In genomic region chr12:49061916-49062315, GRCh38 we compare ENCODE assay signal across 13 cellular contexts. TPM values are rescaled to one million over a fixed set of nuclear protein-coding genes. Genes with fewer than 3 reads are reported as not detected.
DNase-seq lines count a peak whose midpoint lies in the region; ATAC-seq and TF ChIP-seq lines count a peak whose summit lies in the region.
"Not testable (repeated sequence)": the region's sequence is repeated elsewhere in the genome, so short reads cannot be mapped to it uniquely, and the experiment has no call there.
"Had no signal": no experiment of that assay in that cellular context is flagged by ENCODE, and none has a peak within 500 bp of the region (broad histone marks: within the 10 kb centered on the region; RNA-seq: fewer than 3 reads in every experiment).

No MANE protein-coding gene starts in this region.

- H3K4me1 Mint-ChIP-seq in H9: peaks cover 38 to 46% of the 10 kb centered on the region in 2 experiments
- peaks cover 28% of the 10 kb centered on the region for H3K4me1 Mint-ChIP-seq in activated CD4-positive, alpha-beta T cell treated with anti-CD3 and anti-CD28 coated beads, Interleukin-2, amount 10 ng/mL, durations not matched to agents 7 days and 5 days
- H3K4me1 Mint-ChIP-seq in activated naive CD4-positive, alpha-beta T cell treated with anti-CD3 and anti-CD28 coated beads, Interleukin-2, amount 50 U/mL, for 24 hours: peaks cover 36% of the 10 kb centered on the region
- peaks cover 28% of the 10 kb centered on the region for H3K4me1 Mint-ChIP-seq in endodermal cell
- H3K4me1 Mint-ChIP-seq in naive thymus-derived CD8-positive, alpha-beta T cell: peaks cover 28 to 44% (median 40%) of the 10 kb centered on the region in 4 donors
- H3K4me1 Mint-ChIP-seq in stimulated activated effector memory CD8-positive, alpha-beta T cell treated with anti-CD3 and anti-CD28 coated beads, Interleukin-12 subunit alpha, Interleukin-12 subunit beta, amount 100 ng/mL, for 72 hours: peaks cover 39% of the 10 kb centered on the region

- H3K27me3 Mint-ChIP-seq in H9 (ENCODE audit: low read depth); activated CD4-positive, alpha-beta T cell treated with anti-CD3 and anti-CD28 coated beads, Interleukin-2, amount 10 ng/mL, durations not matched to agents 7 days and 5 days; activated naive CD4-positive, alpha-beta T cell treated with anti-CD3 and anti-CD28 coated beads, Interleukin-2, amount 50 U/mL, for 24 hours; endodermal cell (ENCODE audit: insufficient read depth); naive thymus-derived CD8-positive, alpha-beta T cell: not testable (repeated sequence)

- not testable (repeated sequence) for H2AFZ ChIP-seq in ACC112 (ENCODE audit: low read length, unreplicated experiment); H9 (ENCODE audit: low read length); OCI-LY3 (ENCODE audit: low read depth, low read length)

- not testable (repeated sequence) for DNase-seq in H9; activated CD4-positive, alpha-beta T cell treated with anti-CD3 and anti-CD28 coated beads, Interleukin-2, amount 10 ng/mL, durations not matched to agents 7 days and 5 days; endodermal cell; naive thymus-derived CD8-positive, alpha-beta T cell; stimulated activated effector memory CD8-positive, alpha-beta T cell treated with anti-CD3 and anti-CD28 coated beads, Interleukin-12 subunit alpha, Interleukin-12 subunit beta, amount 100 ng/mL, for 72 hours (ENCODE audit: low spot score in 2 of 2)

- not testable (repeated sequence) for H2AK5ac ChIP-seq in H9 (ENCODE audit: insufficient read length, low read length)

- not testable (repeated sequence) for H2BK5ac ChIP-seq in H9 (ENCODE audit: insufficient read length, low read length)

- H3K14ac ChIP-seq in H9 (ENCODE audit: insufficient read depth, low read length): not testable (repeated sequence)

- H2BK20ac ChIP-seq in H9 (ENCODE audit: low read depth, low read length, poor library complexity, severe bottlenecking): not testable (repeated sequence)

- H3K4me1 ChIP-seq in ACC112 (ENCODE audit: control insufficient read depth, insufficient read depth, low read length, unreplicated experiment): peaks cover 21% of the 10 kb centered on the region
- H3K4me1 ChIP-seq in H9 (ENCODE audit: insufficient read depth, low read length); endodermal cell (ENCODE audit: control insufficient read depth, insufficient read depth, low read length): not testable (repeated sequence)
- H3K4me1 ChIP-seq in OCI-LY3 (ENCODE audit: low read length): peaks cover 24% of the 10 kb centered on the region

- peak overlapping the region; percentile 89; the same call in 1 of the 2 replicates for H3K4me3 ChIP-seq in ACC112 (ENCODE audit: low read depth, low read length)
- not testable (repeated sequence) for H3K4me3 ChIP-seq in OCI-LY3 (ENCODE audit: low read length); endodermal cell (ENCODE audit: low read length)

- not testable (repeated sequence) for H4K5ac ChIP-seq in H9 (ENCODE audit: insufficient read length, low read depth, low read length)

- H2BK120ac ChIP-seq in H9 (ENCODE audit: low read depth, low read length, poor library complexity, severe bottlenecking): not testable (repeated sequence)

- H3K9ac ChIP-seq in H9 (ENCODE audit: extremely low read depth, insufficient read length, low read length); OCI-LY3 (ENCODE audit: low read length); endodermal cell (ENCODE audit: extremely low read depth, low read length, poor library complexity, severe bottlenecking): not testable (repeated sequence)

- peaks cover 24% of the 10 kb centered on the region for H3K23me2 ChIP-seq in H9 (ENCODE audit: insufficient read length, low read depth, low read length, poor library complexity, severe bottlenecking)

- H3K9me3 Mint-ChIP-seq in H9; activated CD4-positive, alpha-beta T cell treated with anti-CD3 and anti-CD28 coated beads, Interleukin-2, amount 10 ng/mL, durations not matched to agents 7 days and 5 days; activated naive CD4-positive, alpha-beta T cell treated with anti-CD3 and anti-CD28 coated beads, Interleukin-2, amount 50 U/mL, for 24 hours; endodermal cell; naive thymus-derived CD8-positive, alpha-beta T cell; stimulated activated effector memory CD8-positive, alpha-beta T cell treated with anti-CD3 and anti-CD28 coated beads, Interleukin-12 subunit alpha, Interleukin-12 subunit beta, amount 100 ng/mL, for 72 hours: not testable (repeated sequence)

- TF ChIP-seq CTCF in H9 (conservative IDR thresholded peaks at IDR 0.05); OCI-LY3 (IDR thresholded peaks at IDR 0.05; ENCODE audit: low read depth, low read length); endodermal cell (conservative IDR thresholded peaks at IDR 0.05): not testable (repeated sequence)

- ATAC-seq in naive thymus-derived CD8-positive, alpha-beta T cell; stimulated activated effector memory CD8-positive, alpha-beta T cell treated with anti-CD3 and anti-CD28 coated beads, Interleukin-12 subunit alpha, Interleukin-12 subunit beta, amount 100 ng/mL, for 72 hours: not testable (repeated sequence)

- POLR2A ChIA-PET in activated CD4-positive, alpha-beta T cell treated with anti-CD3 and anti-CD28 coated beads, Interleukin-2, amount 10 ng/mL, durations not matched to agents 7 days and 5 days (lab: Charles Lee): not testable (repeated sequence)
- POLR2A ChIA-PET in naive thymus-derived CD8-positive, alpha-beta T cell (lab: Charles Lee): interaction anchor here (1.0 kb wide), 1 partner anchor 173 kb away, joined by 3 read pairs; no protein-coding TSS in a partner anchor

- H3K18ac ChIP-seq in H9 (ENCODE audit: insufficient read length, low read depth, low read length): not testable (repeated sequence)

- H3K27ac Mint-ChIP-seq in H9; activated CD4-positive, alpha-beta T cell treated with anti-CD3 and anti-CD28 coated beads, Interleukin-2, amount 10 ng/mL, durations not matched to agents 7 days and 5 days; activated naive CD4-positive, alpha-beta T cell treated with anti-CD3 and anti-CD28 coated beads, Interleukin-2, amount 50 U/mL, for 24 hours; endodermal cell; stimulated activated effector memory CD8-positive, alpha-beta T cell treated with anti-CD3 and anti-CD28 coated beads, Interleukin-12 subunit alpha, Interleukin-12 subunit beta, amount 100 ng/mL, for 72 hours: not testable (repeated sequence)
- peak overlapping the region in 1 of 10 donors; percentile 33 for H3K27ac Mint-ChIP-seq in naive thymus-derived CD8-positive, alpha-beta T cell

- not testable (repeated sequence) for H3K27me3 ChIP-seq in ACC112 (ENCODE audit: insufficient read depth, low read length); H9 (ENCODE audit: insufficient read depth, low read length); OCI-LY3 (ENCODE audit: low read depth, low read length); endodermal cell (ENCODE audit: control insufficient read depth, insufficient read depth, low read length, poor library complexity, severe bottlenecking)

- no CpG with 5 or more reads among the region's 17 CpGs for WGBS in H9 (ENCODE audit: extremely low coverage, insufficient read length, low lambda C conversion rate)
- 86 to 95% methylated on average over 15 to 17 of the region's 17 CpGs for WGBS in endodermal cell (ENCODE audit: insufficient coverage in 1 of 2, insufficient read length in 1 of 2), 2 experiments

- H3K4me3 Mint-ChIP-seq in H9: peak overlapping the region; percentile 94 to 97; a peak in 3 of 5 replicates
- peak overlapping the region; percentile 94 for H3K4me3 Mint-ChIP-seq in activated CD4-positive, alpha-beta T cell treated with anti-CD3 and anti-CD28 coated beads, Interleukin-2, amount 10 ng/mL, durations not matched to agents 7 days and 5 days
- peak overlapping the region; percentile 97 for H3K4me3 Mint-ChIP-seq in activated naive CD4-positive, alpha-beta T cell treated with anti-CD3 and anti-CD28 coated beads, Interleukin-2, amount 50 U/mL, for 24 hours
- peak overlapping the region; percentile 96 for H3K4me3 Mint-ChIP-seq in endodermal cell
- H3K4me3 Mint-ChIP-seq in naive thymus-derived CD8-positive, alpha-beta T cell: peak overlapping the region in 6 of 10 donors; percentile 2 to 94 (median 63)
- H3K4me3 Mint-ChIP-seq in stimulated activated effector memory CD8-positive, alpha-beta T cell treated with anti-CD3 and anti-CD28 coated beads, Interleukin-12 subunit alpha, Interleukin-12 subunit beta, amount 100 ng/mL, for 72 hours: peak overlapping the region; percentile 93

- not testable (repeated sequence) for H3K4ac ChIP-seq in H9 (ENCODE audit: low read depth, low read length)

- peaks cover 39% of the 10 kb centered on the region for H3K79me2 ChIP-seq in ACC112 (ENCODE audit: control insufficient read depth, insufficient read depth, low read length, unreplicated experiment)
- H3K79me2 ChIP-seq in H9 (ENCODE audit: insufficient read depth, low read length): peaks cover 28% of the 10 kb centered on the region
- H3K79me2 ChIP-seq in OCI-LY3 (ENCODE audit: low read length): peaks cover 46% of the 10 kb centered on the region

- not testable (repeated sequence) for H3K27ac ChIP-seq in ACC112 (ENCODE audit: low read depth, low read length); H9 (ENCODE audit: insufficient read length, low read depth, low read length); OCI-LY3 (ENCODE audit: low read length); endodermal cell (ENCODE audit: low read depth, low read length)

- not testable (repeated sequence) for H3K36me3 ChIP-seq in ACC112 (ENCODE audit: insufficient read depth, low read length); OCI-LY3 (replicated peaks; ENCODE audit: low read depth, low read length); endodermal cell (ENCODE audit: control insufficient read depth, insufficient read depth, low read length)

- not testable (repeated sequence) for H2BK15ac ChIP-seq in H9 (ENCODE audit: low read depth, low read length)

- H3K4me2 ChIP-seq in H9 (ENCODE audit: insufficient read depth, insufficient read length, low read length): not testable (repeated sequence)
- peak overlapping the region; percentile 97; the same call in 1 of the 2 replicates for H3K4me2 ChIP-seq in OCI-LY3 (ENCODE audit: low read length)

- peaks cover 14% of the 10 kb centered on the region for H3K79me1 ChIP-seq in H9 (ENCODE audit: insufficient read depth, low read depth, low read length, poor library complexity, severe bottlenecking)

- H2BK12ac ChIP-seq in H9 (ENCODE audit: insufficient read length, low read depth, low read length): not testable (repeated sequence)

- H4K20me1 ChIP-seq in H9 (ENCODE audit: control insufficient read depth, insufficient read depth, insufficient read length): not testable (repeated sequence)
- peaks cover 26% of the 10 kb centered on the region for H4K20me1 ChIP-seq in OCI-LY3 (ENCODE audit: insufficient read depth, low read length)

- not testable (repeated sequence) for H3K23ac ChIP-seq in H9 (ENCODE audit: insufficient read length, low read depth, low read length)

- H4K91ac ChIP-seq in H9 (ENCODE audit: insufficient read length, low read depth, low read length): not testable (repeated sequence)

- H3K36me3 Mint-ChIP-seq in H9 (ENCODE audit: insufficient read depth in 1 of 3, low read depth in 3 of 3); activated naive CD4-positive, alpha-beta T cell treated with anti-CD3 and anti-CD28 coated beads, Interleukin-2, amount 50 U/mL, for 24 hours; endodermal cell (ENCODE audit: low read depth); naive thymus-derived CD8-positive, alpha-beta T cell: not testable (repeated sequence)
- H3K36me3 Mint-ChIP-seq in activated CD4-positive, alpha-beta T cell treated with anti-CD3 and anti-CD28 coated beads, Interleukin-2, amount 10 ng/mL, durations not matched to agents 7 days and 5 days (ENCODE audit: low read depth): peaks cover 13% of the 10 kb centered on the region
- peaks cover 37% of the 10 kb centered on the region for H3K36me3 Mint-ChIP-seq in stimulated activated effector memory CD8-positive, alpha-beta T cell treated with anti-CD3 and anti-CD28 coated beads, Interleukin-12 subunit alpha, Interleukin-12 subunit beta, amount 100 ng/mL, for 72 hours

- CTCF ChIA-PET in activated CD4-positive, alpha-beta T cell treated with anti-CD3 and anti-CD28 coated beads, Interleukin-2, amount 10 ng/mL, durations not matched to agents 7 days and 5 days (lab: Charles Lee): interaction anchor here (3.6 kb wide), 1 partner anchor 26 kb away, joined by 34 read pairs; no protein-coding TSS in a partner anchor

- H3K56ac ChIP-seq in H9 (ENCODE audit: insufficient read length, low read depth, low read length): not testable (repeated sequence)

- H3K9me3 ChIP-seq in H9 (ENCODE audit: control insufficient read depth, low read depth, low read length); OCI-LY3 (ENCODE audit: insufficient read depth, low read length); endodermal cell (ENCODE audit: control insufficient read depth, low read length): not testable (repeated sequence)

- H4K8ac ChIP-seq in H9 (replicated peaks; ENCODE audit: insufficient read length, low read depth, low read length): not testable (repeated sequence)

- not testable (repeated sequence) for H3T11ph ChIP-seq in H9 (ENCODE audit: low read length)

RNA-seq across cellular contexts. Expression of gene KMT2D, which starts 1.3 kb away (rescaled TPM):
- total RNA-seq in H9 (2021) (83.9 and 93.7 TPM in 2 replicates), endodermal cell (100 to 1,000 TPM; 118 to 123 TPM)
- 100 to 1,000 TPM in 1 of 2 experiments, 10 to 100 TPM in 1; 97.9 to 116 TPM for total RNA-seq in activated CD4-positive, alpha-beta T cell treated with anti-CD3 and anti-CD28 coated beads, Interleukin-2, amount 10 ng/mL, durations not matched to agents 7 days and 5 days
- 30.1 TPM for polyA plus RNA-seq in endodermal cell (2013, experiment 1 of 2)
- polyA plus RNA-seq in endodermal cell (2013, experiment 2 of 2): 36.6 TPM
- total RNA-seq in naive thymus-derived CD8-positive, alpha-beta T cell: 100 to 1,000 TPM; 130 to 134 TPM
- 10 to 100 TPM in 2 of 3 donors, 1 to 10 TPM in 1; 1.5 to 28.5 (median 10.5) TPM for polyA plus RNA-seq in naive thymus-derived CD8-positive, alpha-beta T cell

RNA-seq across cellular contexts. Expression of gene RHEBL1, which starts 7.9 kb away (rescaled TPM):
- total RNA-seq in H9 (2021) (4.0 and 4.1 TPM in 2 replicates), endodermal cell (1 to 10 TPM; 2.5 to 3.2 TPM)
- 1 to 10 TPM; 4.6 to 6.4 TPM for total RNA-seq in activated CD4-positive, alpha-beta T cell treated with anti-CD3 and anti-CD28 coated beads, Interleukin-2, amount 10 ng/mL, durations not matched to agents 7 days and 5 days
- polyA plus RNA-seq in endodermal cell (2013, experiment 1 of 2): 4.1 TPM
- 3.7 TPM for polyA plus RNA-seq in endodermal cell (2013, experiment 2 of 2)
- 1 to 10 TPM; 3.6 to 4.3 TPM for total RNA-seq in naive thymus-derived CD8-positive, alpha-beta T cell
- polyA plus RNA-seq in naive thymus-derived CD8-positive, alpha-beta T cell: 1 to 10 TPM; 3.0 to 3.6 (median 3.4) TPM
- total RNA-seq: body of pancreas, left colon, stomach had no signal

RNA-seq across cellular contexts. Expression of gene DHH, which starts 32.7 kb away (rescaled TPM):
- 0.13 and 0.20 TPM in 2 replicates for total RNA-seq in H9 (2021)
- under 1 TPM in 1 of 2 experiments, not detected in 1; 0.12 TPM for total RNA-seq in activated CD4-positive, alpha-beta T cell treated with anti-CD3 and anti-CD28 coated beads, Interleukin-2, amount 10 ng/mL, durations not matched to agents 7 days and 5 days
- under 1 TPM; 0.15 to 0.51 TPM for total RNA-seq in endodermal cell
- 0.18 TPM for polyA plus RNA-seq in endodermal cell (2013, experiment 1 of 2)
- 0.21 TPM for polyA plus RNA-seq in endodermal cell (2013, experiment 2 of 2)
- under 1 TPM; 0.27 to 0.47 TPM for total RNA-seq in naive thymus-derived CD8-positive, alpha-beta T cell
- not detected for polyA plus RNA-seq in naive thymus-derived CD8-positive, alpha-beta T cell
- total RNA-seq: activated CD8-positive, alpha-beta memory T cell treated with anti-CD3 and anti-CD28 coated beads for 36 hours; body of pancreas; foreskin keratinocyte had no signal
- polyA plus RNA-seq: foreskin keratinocyte had no signal

RNA-seq across cellular contexts. Expression of gene PRKAG1, which starts 43.3 kb away (rescaled TPM):
- 34.8 and 36.7 TPM in 2 replicates for total RNA-seq in H9 (2021)
- total RNA-seq in activated CD4-positive, alpha-beta T cell treated with anti-CD3 and anti-CD28 coated beads, Interleukin-2, amount 10 ng/mL, durations not matched to agents 7 days and 5 days: 10 to 100 TPM; 62.5 to 65.5 TPM
- 10 to 100 TPM; 27.6 to 38.1 TPM for total RNA-seq in endodermal cell
- polyA plus RNA-seq in endodermal cell (2013, experiment 1 of 2): 45.4 TPM
- polyA plus RNA-seq in endodermal cell (2013, experiment 2 of 2): 36.6 TPM
- 10 to 100 TPM; 47.5 to 49.5 TPM for total RNA-seq in naive thymus-derived CD8-positive, alpha-beta T cell
- 10 to 100 TPM; 29.2 to 39.5 (median 33.0) TPM for polyA plus RNA-seq in naive thymus-derived CD8-positive, alpha-beta T cell

RNA-seq across cellular contexts. Expression of gene LMBR1L, which starts 48.7 kb away (rescaled TPM):
- total RNA-seq in H9 (2021) (50.4 and 55.1 TPM in 2 replicates), endodermal cell (10 to 100 TPM; 89.5 to 98.6 TPM)
- 10 to 100 TPM; 60.3 to 62.3 TPM for total RNA-seq in activated CD4-positive, alpha-beta T cell treated with anti-CD3 and anti-CD28 coated beads, Interleukin-2, amount 10 ng/mL, durations not matched to agents 7 days and 5 days
- 124 TPM for polyA plus RNA-seq in endodermal cell (2013, experiment 1 of 2)
- polyA plus RNA-seq in endodermal cell (2013, experiment 2 of 2): 83.6 TPM
- 100 to 1,000 TPM; 253 to 270 TPM for total RNA-seq in naive thymus-derived CD8-positive, alpha-beta T cell
- polyA plus RNA-seq in naive thymus-derived CD8-positive, alpha-beta T cell: 10 to 100 TPM; 34.0 to 45.8 (median 34.6) TPM
